8 cellular contexts compared by ENCODE assay signal in the genomic region with DNA sequence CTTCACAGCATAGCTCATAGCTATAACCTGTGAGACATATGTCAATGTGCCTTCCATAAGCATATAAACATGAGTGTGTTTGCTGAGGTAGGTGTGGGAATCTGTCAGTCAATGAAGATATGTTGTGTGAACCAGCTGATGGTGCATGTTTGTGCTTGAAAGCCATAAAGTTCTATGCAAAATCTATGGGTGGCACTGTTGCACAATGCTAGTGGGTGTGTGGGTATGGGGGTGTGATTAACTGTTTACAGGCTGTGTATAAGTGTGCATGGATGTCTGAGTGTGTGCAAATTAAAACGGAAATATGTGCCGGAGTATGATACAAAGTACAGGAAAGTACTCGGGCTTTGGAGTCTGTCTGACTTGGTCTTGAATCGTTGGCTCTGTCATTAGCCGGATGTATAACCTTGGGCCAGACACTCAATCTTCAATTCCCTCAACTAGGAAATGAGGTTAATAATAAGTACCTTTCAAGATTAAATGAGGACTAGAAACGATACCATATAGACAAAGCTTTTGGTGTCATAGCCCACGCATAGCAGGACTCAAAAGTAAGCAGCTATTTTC. TPM values are rescaled to one million over a fixed set of nuclear protein-coding genes. Genes with fewer than 3 reads are reported as not detected.
DNase-seq lines count a peak whose midpoint lies in the region; ATAC-seq lines count a peak whose summit lies in the region.

No MANE protein-coding gene starts in this region.

- H3K27ac ChIP-seq in stomach smooth muscle (ENCODE audit: low read length) = peak overlapping the region; percentile 91

- H3K36me3 ChIP-seq in stomach smooth muscle (ENCODE audit: control insufficient read depth in 2 of 2, insufficient read depth in 2 of 2, low read length in 2 of 2) = no peaks in the 10 kb centered on the region

- H3K27me3 Mint-ChIP-seq in activated CD4-positive, alpha-beta T cell treated with anti-CD3 and anti-CD28 coated beads for 36 hours = no peaks in the 10 kb centered on the region

- no peaks in the 10 kb centered on the region for H3K9me3 ChIP-seq in stomach smooth muscle (ENCODE audit: control insufficient read depth in 2 of 2, low read length in 2 of 2)

- no peaks in the 10 kb centered on the region for H3K9me3 Mint-ChIP-seq in activated CD4-positive, alpha-beta T cell treated with anti-CD3 and anti-CD28 coated beads for 36 hours (ENCODE audit: low read depth)

- peaks cover 37% of the 10 kb centered on the region for H3K4me1 ChIP-seq in stomach smooth muscle (ENCODE audit: control insufficient read depth, insufficient read depth, low read length)

- DNase-seq in NCI-H1417 (lab: John Stamatoyannopoulos, UW) (peak; percentile 41 to 70 (median 64)), NCI-H1417 treated with DMSO at 0.1 percent for 48 hours (lab: John Stamatoyannopoulos, UW) (no peak), NCI-H1436 (lab: John Stamatoyannopoulos, UW) (peak; percentile 45), midbrain (lab: John Stamatoyannopoulos, UW) (peak; percentile 68)
- peak; percentile 75 for DNase-seq in activated CD4-positive, alpha-beta T cell treated with anti-CD3 and anti-CD28 coated beads for 36 hours
- peak; percentile 53 for DNase-seq in effector CD4-positive, alpha-beta T cell

- peak overlapping the region; percentile 85 for H3K4me3 Mint-ChIP-seq in activated CD4-positive, alpha-beta T cell treated with anti-CD3 and anti-CD28 coated beads for 36 hours

- intact Hi-C loops in activated CD4-positive, alpha-beta T cell treated with anti-CD3 and anti-CD28 coated beads for 36 hours (cut with DNase I, micrococcal nuclease) = loop anchor here (1.0 to 10.0 kb wide), 20 partner anchors 18 to 779 kb away; partner anchors contain the start of genes LAX1 (in 2 of the 2), BTG2 (in 1 of the 2) and SNRPE (in 1 of the 2)

- POLR2A ChIA-PET in activated CD4-positive, alpha-beta T cell treated with anti-CD3 and anti-CD28 coated beads for 36 hours (lab: Charles Lee) = interaction anchor here (0.6 to 4.9 kb wide), 10 partner anchors 20 to 336 kb away, joined by 4 to 50 read pairs (median 8); partner anchors contain the start of gene LAX1

- ATAC-seq in activated CD4-positive, alpha-beta T cell treated with anti-CD3 and anti-CD28 coated beads for 36 hours = peak; percentile 30
- no peak for ATAC-seq in GM18873 (IDR thresholded peaks at IDR 0.05; ENCODE audit: low FRiP score, unreplicated experiment)

- CTCF ChIA-PET in activated CD4-positive, alpha-beta T cell treated with anti-CD3 and anti-CD28 coated beads for 36 hours (lab: Charles Lee) = interaction anchor here (0.7 to 4.4 kb wide), 23 partner anchors 10 to 358 kb away, joined by 3 to 54 read pairs (median 4); partner anchors contain the start of gene LAX1

- peaks cover 64% of the 10 kb centered on the region for H3K4me1 Mint-ChIP-seq in activated CD4-positive, alpha-beta T cell treated with anti-CD3 and anti-CD28 coated beads for 36 hours

- H3K27me3 ChIP-seq in stomach smooth muscle (ENCODE audit: control insufficient read depth in 1 of 2, insufficient read depth in 2 of 2, low read length in 2 of 2) = no peaks in the 10 kb centered on the region

- H3K4me3 ChIP-seq in stomach smooth muscle (ENCODE audit: low read length in 2 of 2) = peak overlapping the region; percentile 94 to 100

- H3K9ac ChIP-seq in stomach smooth muscle (ENCODE audit: low read length in 2 of 2) = peak overlapping the region; percentile 94 to 95

- H3K36me3 Mint-ChIP-seq in activated CD4-positive, alpha-beta T cell treated with anti-CD3 and anti-CD28 coated beads for 36 hours (ENCODE audit: low read depth) = peaks cover 4% of the 10 kb centered on the region

- peak overlapping the region; percentile 95 for H3K27ac Mint-ChIP-seq in activated CD4-positive, alpha-beta T cell treated with anti-CD3 and anti-CD28 coated beads for 36 hours

RNA-seq across cellular contexts. Expression of gene ATP2B4, which starts 0.9 kb away (rescaled TPM):
- 10 to 100 TPM; 36.2 to 38.8 TPM for total RNA-seq in activated CD4-positive, alpha-beta T cell treated with anti-CD3 and anti-CD28 coated beads for 36 hours
